34 cellular contexts compared by ENCODE assay signal in the genomic region with DNA sequence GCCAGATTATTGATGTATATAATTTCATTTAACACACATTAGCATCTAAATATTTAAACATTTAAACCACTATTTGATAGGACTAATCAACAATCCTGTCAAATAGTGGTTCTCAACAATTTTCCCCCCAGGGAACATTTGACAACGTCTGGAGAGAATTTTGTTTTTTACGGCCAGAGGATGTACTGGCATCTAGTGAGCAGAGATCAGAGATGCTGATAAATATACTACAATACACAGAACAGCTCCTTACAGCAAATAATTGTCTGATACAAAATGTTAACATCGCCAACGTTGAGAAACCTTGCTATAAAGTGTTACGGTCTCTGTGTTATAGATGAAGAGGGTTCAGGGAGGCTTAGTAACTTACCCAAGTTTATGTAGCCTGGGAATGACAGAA. TPM values are rescaled to one million over a fixed set of nuclear protein-coding genes. Genes with fewer than 3 reads are reported as not detected.
"Had no signal": no experiment of that assay in that cellular context is flagged by ENCODE, and none has a peak within 500 bp of the region (broad histone marks: within the 10 kb centered on the region; RNA-seq: fewer than 3 reads in every experiment).

No MANE protein-coding gene starts in this region.

- H3K9me3 ChIP-seq: SJCRH30 had no signal

- H3K9ac ChIP-seq: KMS-11 had no signal

- H3K4me3 ChIP-seq: PC-9, SJCRH30, SK-N-MC had no signal

- ATAC-seq: Panc1, Right ventricle myocardium inferior, T-cell had no signal

- H3K27me3 ChIP-seq: SJCRH30 had no signal

- H2AFZ ChIP-seq: PC-9 had no signal

- H3K36me3 ChIP-seq: SJCRH30 had no signal

- H3K4me2 ChIP-seq: PC-9 had no signal

- H3K27ac ChIP-seq: PC-9, RWPE1, SJCRH30, SK-N-MC had no signal

- H3K4me1 ChIP-seq: SJCRH30 had no signal

- DNase-seq: Karpas-422, MM.1S, MV-4-11, NCI-H1092, NCI-H1105, NCI-H1417 treated with DMSO at 0.1 percent for 48 hours, NCI-H1436 treated with DMSO at 0.1 percent for 48 hours, NCI-H1694 treated with DMSO at 0.1 percent for 48 hours, NCI-H187 treated with DMSO at 0.1 percent for 48 hours, NCI-H2029, NCI-H2081, NCI-H2107, NCI-H2171, NCI-H226, NCI-H446 treated with DMSO at 0.1 percent for 48 hours, NCI-H510A, NCI-H524, NCI-H526, NCI-H748 treated with DMSO at 0.1 percent for 48 hours, NCI-H82, PC-9, SHP77, SIG-M5, SJCRH30, T-cell had no signal

RNA-seq across cellular contexts. Expression of gene TMEM229A, which starts 25.0 kb away (rescaled TPM):
- total RNA-seq: LHCN-M2, MCF 10A, OCI-LY7, PC-9, Right ventricle myocardium inferior, RPMI7951, SJCRH30, T-cell had no signal
